Comparison of ENCODE assay signal across 19 cellular contexts in the genomic region with DNA sequence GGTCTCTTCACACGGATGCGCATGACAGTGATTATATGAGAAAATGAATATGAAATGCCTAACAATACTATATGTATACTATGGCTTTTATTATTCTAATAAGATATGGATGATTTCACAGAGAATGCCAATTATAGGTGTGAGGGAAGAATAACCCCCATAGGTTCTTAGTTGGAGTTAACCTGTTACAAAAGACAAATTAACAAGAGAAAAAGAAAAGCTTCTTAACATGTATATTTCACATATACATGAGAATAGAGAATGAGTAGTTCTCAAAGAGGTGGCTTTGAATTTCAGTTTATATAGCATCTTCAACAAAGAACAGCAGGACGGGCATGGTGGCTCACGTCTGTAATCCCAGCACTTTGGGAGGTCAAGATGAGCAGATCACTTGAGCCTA. TPM values are rescaled to one million over a fixed set of nuclear protein-coding genes. Genes with fewer than 3 reads are reported as not detected.
DNase-seq lines count a peak whose midpoint lies in the region; ATAC-seq and TF ChIP-seq lines count a peak whose summit lies in the region.
"Had no signal": no experiment of that assay in that cellular context is flagged by ENCODE, and none has a peak within 500 bp of the region (broad histone marks: within the 10 kb centered on the region; RNA-seq: fewer than 3 reads in every experiment).

No MANE protein-coding gene starts in this region.

- no peak overlapping the region for H3K23ac ChIP-seq in mesendoderm (ENCODE audit: low read length)

- H3K36me3 ChIP-seq in ES-I3 (ENCODE audit: insufficient read depth, low read length), result no peaks in the 10 kb centered on the region; the same call in 1 of the 2 replicates
- no peaks in the 10 kb centered on the region for H3K36me3 ChIP-seq in HAP-1 (replicated peaks)
- no peaks in the 10 kb centered on the region for H3K36me3 ChIP-seq in mesendoderm (ENCODE audit: control insufficient read depth, insufficient read depth, low read length)
- H3K36me3 ChIP-seq in mammary epithelial cell (ENCODE audit: insufficient read depth, low read length), result no peaks in the 10 kb centered on the region

- H3K9ac ChIP-seq in ES-I3 (ENCODE audit: low read depth, low read length) (peak overlapping the region; percentile 29; the same call in 1 of the 2 replicates), mesendoderm (ENCODE audit: low read length) (no peak overlapping the region), mammary epithelial cell (ENCODE audit: insufficient read depth, low read length) (no peak overlapping the region)

- dilution Hi-C loops in mammary epithelial cell (cut with HindIII; ENCODE audit: low sequenced_read_pairs), result no loop called here

- no peaks in the 10 kb centered on the region for H3K79me1 ChIP-seq in mesendoderm (ENCODE audit: low read length)

- POLR2A ChIA-PET in WTC11 (lab: Charles Lee), result no interaction called here

- H3K4me3 ChIP-seq in HAP-1 (no peak overlapping the region), mesendoderm (ENCODE audit: low read length) (no peak overlapping the region), mammary epithelial cell (replicated peaks in 1 of 3; ENCODE audit: insufficient read depth in 1 of 3, low read depth in 2 of 3, low read length in 3 of 3) (no peak overlapping the region)
- H3K4me3 ChIP-seq: A549 had no signal

- WGBS in mesendoderm (ENCODE audit: extremely low coverage, insufficient coverage, low lambda C conversion rate), result no CpG with 5 or more reads among the region's 4 CpGs
- 85% methylated on average over 4 of the region's 4 CpGs for WGBS in mammary epithelial cell (ENCODE audit: low coverage, missing lambda C conversion rate)

- H3K4me1 Mint-ChIP-seq in WTC11, result peaks cover 66% of the 10 kb centered on the region

- TF ChIP-seq CTCF in WTC11 (IDR thresholded peaks at IDR 0.05) (no peak), mammary epithelial cell (conservative IDR thresholded peaks at IDR 0.05 in 1 of 2, IDR thresholded peaks at IDR 0.05 in 1 of 2; ENCODE audit: extremely low read depth in 1 of 2, insufficient read depth in 1 of 2, low read depth in 1 of 2, low read length in 2 of 2) (no peak)

- H3K9me3 ChIP-seq in ES-I3 (ENCODE audit: control insufficient read depth, insufficient read depth, low read length), result peaks cover 5% of the 10 kb centered on the region; the same call in 1 of the 2 replicates
- peaks cover 15% of the 10 kb centered on the region for H3K9me3 ChIP-seq in HAP-1
- peaks cover 2% of the 10 kb centered on the region for H3K9me3 ChIP-seq in mammary epithelial cell (replicated peaks; ENCODE audit: insufficient read depth, low read length)
- H3K9me3 ChIP-seq: A549, Caco-2 had no signal

- BruUV-seq in mammary epithelial cell (replicated peaks; lab: Mats Ljungman, UMichigan), result no TSS peak

- peaks cover 49% of the 10 kb centered on the region for H3K36me3 Mint-ChIP-seq in WTC11

- H3K27ac ChIP-seq in mesendoderm (ENCODE audit: low read depth, low read length) (peak overlapping the region; percentile 13), mammary epithelial cell (ENCODE audit: insufficient read depth, low read depth, low read length) (no peak overlapping the region)
- H3K27ac ChIP-seq: 22Rv1, A549, C4-2B, HL-60 had no signal

- no peaks in the 10 kb centered on the region for H4K20me1 ChIP-seq in mammary epithelial cell (ENCODE audit: insufficient read depth, low read length)

- H2AK5ac ChIP-seq in mesendoderm (ENCODE audit: low read length), result peak overlapping the region; percentile 66

- no peak overlapping the region for H2AFZ ChIP-seq in mammary epithelial cell (ENCODE audit: low read depth, low read length)

- H3K56ac ChIP-seq in mesendoderm (ENCODE audit: low read length), result peak overlapping the region; percentile 17

- H4K8ac ChIP-seq in mesendoderm (ENCODE audit: low read depth, low read length), result no peak overlapping the region

- H2BK120ac ChIP-seq in mesendoderm (ENCODE audit: low read depth, low read length), result no peak overlapping the region

- no peaks in the 10 kb centered on the region for H3K27me3 ChIP-seq in HAP-1 (ENCODE audit: low read depth)
- no peaks in the 10 kb centered on the region for H3K27me3 ChIP-seq in mesendoderm (ENCODE audit: insufficient read depth, low read length, poor library complexity)
- H3K27me3 ChIP-seq in mammary epithelial cell (ENCODE audit: insufficient read depth, low read length), result peaks cover 4% of the 10 kb centered on the region

- intact Hi-C loops in mammary epithelial cell (cut with micrococcal nuclease), result no loop called here

- CTCF ChIA-PET in WTC11 (lab: Charles Lee), result interaction anchor here (0.6 to 2.3 kb wide), 6 partner anchors 9 to 732 kb away, joined by 3 to 19 read pairs (median 4); no protein-coding TSS in a partner anchor
- CTCF ChIA-PET in mammary epithelial cell (lab: Charles Lee; ENCODE audit: low non-redundant PET), result no interaction called here

- no peak overlapping the region for H3K18ac ChIP-seq in mesendoderm (ENCODE audit: low read length)

- peaks cover 32% of the 10 kb centered on the region for H3K27me3 Mint-ChIP-seq in WTC11 (ENCODE audit: low read depth)

- peak overlapping the region; percentile 92 for H3K27ac Mint-ChIP-seq in WTC11
- H3K27ac Mint-ChIP-seq: CD4-positive, alpha-beta T cell had no signal

- H3K9me3 Mint-ChIP-seq in WTC11, result peaks cover 52% of the 10 kb centered on the region
- H3K9me3 Mint-ChIP-seq: CD4-positive, alpha-beta T cell had no signal

- in situ Hi-C loops in HAP-1 (cut with MboI; ENCODE audit: low sequenced_read_pairs), result no loop called here
- in situ Hi-C loops in mammary epithelial cell (cut with MboI; ENCODE audit: low sequenced_read_pairs in 2 of 2), result no loop called here

- H3K4me2 ChIP-seq in mesendoderm (ENCODE audit: low read length), result no peak overlapping the region
- no peak overlapping the region for H3K4me2 ChIP-seq in mammary epithelial cell (ENCODE audit: insufficient read depth, low read depth, low read length)
- H3K4me2 ChIP-seq: A549 had no signal

- H2BK15ac ChIP-seq in mesendoderm (replicated peaks; ENCODE audit: low read depth), result no peak overlapping the region

- no peak overlapping the region for H4K5ac ChIP-seq in mesendoderm (ENCODE audit: low read length)

- H2BK5ac ChIP-seq in mesendoderm (ENCODE audit: low read length), result peak overlapping the region; percentile 56

- DNase-seq in HAP-1 (ENCODE audit: low spot score in 2 of 2) (peak; percentile 70 to 93), WTC11 (ENCODE audit: low spot score) (no peak), mesendoderm (no peak), mammary epithelial cell (no peak)
- DNase-seq: AML-193; Caco-2; CD4-positive, alpha-beta T cell; GDM1; KG1 had no signal

- H3K4me3 Mint-ChIP-seq in WTC11, result no peak overlapping the region
- H3K4me3 Mint-ChIP-seq: CD4-positive, alpha-beta T cell had no signal

- H3K4me1 ChIP-seq in ES-I3 (ENCODE audit: insufficient read depth, low read length) (peaks cover 23% of the 10 kb centered on the region), HAP-1 (peaks cover 31% of the 10 kb centered on the region), mesendoderm (ENCODE audit: control insufficient read depth, low read depth, low read length) (peaks cover 5% of the 10 kb centered on the region), mammary epithelial cell (ENCODE audit: insufficient read depth, low read length) (no peaks in the 10 kb centered on the region)
- H3K4me1 ChIP-seq: A549 had no signal

- H3K79me2 ChIP-seq in mesendoderm (ENCODE audit: control insufficient read depth, insufficient read depth, low read length) (no peaks in the 10 kb centered on the region), mammary epithelial cell (ENCODE audit: insufficient read depth, low read length) (no peaks in the 10 kb centered on the region)

- ATAC-seq in WTC11, result no peak
- ATAC-seq in GM18867 (IDR thresholded peaks at IDR 0.05; ENCODE audit: unreplicated experiment), result no peak
- ATAC-seq in HG02588 (IDR thresholded peaks at IDR 0.05; ENCODE audit: unreplicated experiment), result no peak
- ATAC-seq: A549 had no signal

- H3K4ac ChIP-seq in mesendoderm (ENCODE audit: low read depth, low read length), result no peak overlapping the region

TF ChIP-seq in WTC11, 78 proteins besides CTCF, POLR2A, EP300 and RAD21 (continues in another document):
- TF ChIP-seq ZNF416 (CRISPR knock-in tag; IDR thresholded peaks at IDR 0.05) (no peak), HMGA2 (CRISPR knock-in tag; IDR thresholded peaks at IDR 0.05) (no peak), IRF2 (CRISPR knock-in tag; IDR thresholded peaks at IDR 0.05; ENCODE audit: borderline replicate concordance, low read depth) (no peak), NFYB (CRISPR knock-in tag; conservative IDR thresholded peaks at IDR 0.05; ENCODE audit: low read depth) (no peak)
- TF ChIP-seq, protein P1, sequence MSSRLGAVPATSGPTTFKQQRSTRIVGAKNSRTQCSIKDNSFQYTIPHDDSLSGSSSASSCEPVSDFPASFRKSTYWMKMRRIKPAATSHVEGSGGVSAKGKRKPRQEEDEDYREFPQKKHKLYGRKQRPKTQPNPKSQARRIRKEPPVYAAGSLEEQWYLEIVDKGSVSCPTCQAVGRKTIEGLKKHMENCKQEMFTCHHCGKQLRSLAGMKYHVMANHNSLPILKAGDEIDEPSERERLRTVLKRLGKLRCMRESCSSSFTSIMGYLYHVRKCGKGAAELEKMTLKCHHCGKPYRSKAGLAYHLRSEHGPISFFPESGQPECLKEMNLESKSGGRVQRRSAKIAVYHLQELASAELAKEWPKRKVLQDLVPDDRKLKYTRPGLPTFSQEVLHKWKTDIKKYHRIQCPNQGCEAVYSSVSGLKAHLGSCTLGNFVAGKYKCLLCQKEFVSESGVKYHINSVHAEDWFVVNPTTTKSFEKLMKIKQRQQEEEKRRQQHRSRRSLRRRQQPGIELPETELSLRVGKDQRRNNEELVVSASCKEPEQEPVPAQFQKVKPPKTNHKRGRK (CRISPR knock-in tag; IDR thresholded peaks at IDR 0.05; ENCODE audit: borderline replicate concordance), result no peak

RNA-seq across cellular contexts. Expression of a gene that starts 24.0 kb away (rescaled TPM):
- total RNA-seq in WTC11 (2021) (0.16 to 0.18 TPM (median 0.17 TPM) in 3 replicates), mammary epithelial cell (not detected)
- 0.60 TPM for polyA plus RNA-seq in mesendoderm (2013, experiment 1 of 2)
- 0.53 TPM for polyA plus RNA-seq in mesendoderm (2013, experiment 2 of 2)
- polyA plus RNA-seq in mammary epithelial cell, result not detected
- not detected for polyA minus RNA-seq in mammary epithelial cell
- total RNA-seq: Caco-2; CD4-positive, alpha-beta T cell; H4; HT1080 had no signal
- polyA plus RNA-seq: A549, BJ had no signal

Comparison
In these comparisons a context has a peak if more than half of its experiments do, and no peak if none do; other contexts are left out.
1. DNase-seq: peak in HAP-1 (2 of 2); none in WTC11 (single experiment), mesendoderm (single experiment) and mammary epithelial cell (single experiment).